ENCODE assay signal across 8 cellular contexts in genomic region chr3:58008140-58009025, GRCh38. TPM values are rescaled to one million over a fixed set of nuclear protein-coding genes. Genes with fewer than 3 reads are reported as not detected.
A peak's percentile ranks its signal among the peaks of the same experiment; 100 is the strongest.
DNase-seq lines count a peak whose midpoint lies in the region; ATAC-seq and TF ChIP-seq lines count a peak whose summit lies in the region.

FLNB (plus strand) TSS chr3:58008422; CDS start chr3:58008565, 143 bp downstream.

- H3K9me3 ChIP-seq in lower lobe of right lung, result no peaks in the 10 kb centered on the region

- H3K27me3 Mint-ChIP-seq in activated CD4-positive, alpha-beta memory T cell treated with anti-CD3 and anti-CD28 coated beads, Interleukin-2, amount 10 ng/mL, durations not matched to agents 7 days and 5 days, result no peaks in the 10 kb centered on the region

- TF ChIP-seq CTCF in lower lobe of right lung (IDR thresholded peaks at IDR 0.05), result peak; percentile 66

- H3K4me1 ChIP-seq in lower lobe of right lung, result peaks cover 31% of the 10 kb centered on the region

- peak within 1 kb of the TSS; percentile 86 for H3K4me3 Mint-ChIP-seq in activated CD4-positive, alpha-beta memory T cell treated with anti-CD3 and anti-CD28 coated beads, Interleukin-2, amount 10 ng/mL, durations not matched to agents 7 days and 5 days

- ATAC-seq in HG02798 (IDR thresholded peaks at IDR 0.05; ENCODE audit: poor library complexity, unreplicated experiment), result peak; percentile 81
- ATAC-seq in lower lobe of right lung, result peak; percentile 94

- H3K27ac ChIP-seq in lower lobe of right lung, result peak within 1 kb of the TSS; percentile 76

- peak within 1 kb of the TSS; percentile 73 for H3K27ac Mint-ChIP-seq in activated CD4-positive, alpha-beta memory T cell treated with anti-CD3 and anti-CD28 coated beads, Interleukin-2, amount 10 ng/mL, durations not matched to agents 7 days and 5 days

- POLR2A ChIA-PET in activated CD4-positive, alpha-beta memory T cell treated with anti-CD3 and anti-CD28 coated beads, Interleukin-2, amount 10 ng/mL, durations not matched to agents 7 days and 5 days (lab: Charles Lee), result interaction anchor here (0.8 to 3.8 kb wide), 14 partner anchors 9 to 298 kb away, joined by 3 to 17 read pairs (median 4); partner anchors contain the start of genes HTD2 and RPP14

- peaks cover 8% of the 10 kb centered on the region for H3K36me3 Mint-ChIP-seq in activated CD4-positive, alpha-beta memory T cell treated with anti-CD3 and anti-CD28 coated beads, Interleukin-2, amount 10 ng/mL, durations not matched to agents 7 days and 5 days (ENCODE audit: low read depth)

- DNase-seq in NCI-H1417 (lab: John Stamatoyannopoulos, UW) (peak; percentile 60 to 81 (median 77)), NCI-H1417 treated with DMSO at 0.1 percent for 48 hours (lab: John Stamatoyannopoulos, UW) (no peak), NCI-H345 (lab: John Stamatoyannopoulos, UW) (peak; percentile 69), ecto neural progenitor cell (ENCODE audit: low spot score) (peak; percentile 93), lower lobe of right lung (peak; percentile 81)
- peak; percentile 81 for DNase-seq in activated CD4-positive, alpha-beta memory T cell treated with anti-CD3 and anti-CD28 coated beads, Interleukin-2, amount 10 ng/mL, durations not matched to agents 7 days and 5 days
- peak; percentile 57 to 70 (median 67) for DNase-seq in stimulated activated CD4-positive, alpha-beta T cell treated with anti-CD3 and anti-CD28 coated beads, TNF-alpha, amount 100 ng/mL, for 4 hours (ENCODE audit: low read depth in 3 of 3)

- H3K4me1 Mint-ChIP-seq in activated CD4-positive, alpha-beta memory T cell treated with anti-CD3 and anti-CD28 coated beads, Interleukin-2, amount 10 ng/mL, durations not matched to agents 7 days and 5 days, result peaks cover 41% of the 10 kb centered on the region

- intact Hi-C loops in lower lobe of right lung (cut with DNase I), result no loop called here

- no peaks in the 10 kb centered on the region for H3K36me3 ChIP-seq in lower lobe of right lung

- H3K27me3 ChIP-seq in lower lobe of right lung (ENCODE audit: low read depth), result no peaks in the 10 kb centered on the region

- H3K9me3 Mint-ChIP-seq in activated CD4-positive, alpha-beta memory T cell treated with anti-CD3 and anti-CD28 coated beads, Interleukin-2, amount 10 ng/mL, durations not matched to agents 7 days and 5 days, result no peaks in the 10 kb centered on the region

- peak within 1 kb of the TSS; percentile 79 for H3K4me3 ChIP-seq in lower lobe of right lung

- CTCF ChIA-PET in activated CD4-positive, alpha-beta memory T cell treated with anti-CD3 and anti-CD28 coated beads, Interleukin-2, amount 10 ng/mL, durations not matched to agents 7 days and 5 days (lab: Charles Lee), result interaction anchor here (0.6 to 3.5 kb wide), 39 partner anchors 9 to 298 kb away, joined by 3 to 30 read pairs (median 4); partner anchors contain the start of genes HTD2 and RPP14

RNA-seq across cellular contexts. Expression of gene FLNB, which starts in this region (rescaled TPM):
- 10 to 100 TPM; 33.3 to 37.9 TPM for total RNA-seq in activated CD4-positive, alpha-beta memory T cell treated with anti-CD3 and anti-CD28 coated beads, Interleukin-2, amount 10 ng/mL, durations not matched to agents 7 days and 5 days
- 83.3 TPM for total RNA-seq in lower lobe of right lung
